22 cellular contexts compared by ENCODE assay signal in genomic region chr3:36475593-36475992, GRCh38.
"Had no signal": no experiment of that assay in that cellular context is flagged by ENCODE, and none has a peak within 500 bp of the region (broad histone marks: within the 10 kb centered on the region; RNA-seq: fewer than 3 reads in every experiment).

No MANE protein-coding gene starts in this region.

- H3K4me1 Mint-ChIP-seq: central memory CD8-positive, alpha-beta T cell; naive thymus-derived CD4-positive, alpha-beta T cell; stimulated activated naive CD8-positive, alpha-beta T cell treated with anti-CD3 and anti-CD28 coated beads, Interleukin-15, amount 100 ng/mL, for 72 hours had no signal

- H3K36me3 ChIP-seq: colonic mucosa, esophagus muscularis mucosa, prostate gland, spleen, suprapubic skin, transverse colon had no signal

- H3K27ac Mint-ChIP-seq: naive thymus-derived CD4-positive, alpha-beta T cell; nephron; stimulated activated naive CD8-positive, alpha-beta T cell treated with anti-CD3 and anti-CD28 coated beads, Interleukin-15, amount 100 ng/mL, for 72 hours had no signal

- ATAC-seq: left lobe of liver; naive thymus-derived CD4-positive, alpha-beta T cell; right cardiac atrium had no signal

- H3K4me3 ChIP-seq: colonic mucosa, esophagus muscularis mucosa, prostate gland, skin epidermis, spleen, suprapubic skin, transverse colon had no signal

- H3K4me1 ChIP-seq: colonic mucosa, prostate gland, spleen, suprapubic skin, transverse colon had no signal

- H3K27me3 Mint-ChIP-seq: central memory CD8-positive, alpha-beta T cell; stimulated activated naive CD8-positive, alpha-beta T cell treated with anti-CD3 and anti-CD28 coated beads, Interleukin-15, amount 100 ng/mL, for 72 hours had no signal

- H3K27ac ChIP-seq: colonic mucosa, esophagus muscularis mucosa, prostate gland, spleen, suprapubic skin, transverse colon had no signal

- H3K27me3 ChIP-seq: colonic mucosa, esophagus muscularis mucosa, spleen, suprapubic skin, transverse colon had no signal

- H3K9me3 ChIP-seq: colonic mucosa, prostate gland, transverse colon had no signal

- H3K4me3 Mint-ChIP-seq: central memory CD8-positive, alpha-beta T cell; naive thymus-derived CD4-positive, alpha-beta T cell; nephron; stimulated activated naive CD8-positive, alpha-beta T cell treated with anti-CD3 and anti-CD28 coated beads, Interleukin-15, amount 100 ng/mL, for 72 hours had no signal

- DNase-seq: colonic mucosa; dermis blood vessel endothelial cell; effector memory CD4-positive, alpha-beta T cell; hypothalamus; mammary epithelial cell; mesendoderm; midbrain; naive thymus-derived CD4-positive, alpha-beta T cell; nucleus accumbens; right cardiac atrium; spleen; stimulated activated CD4-positive, alpha-beta T cell treated with anti-CD3 and anti-CD28 coated beads, Interleukin-4, amount 100 ng/mL, for 4 hours; stimulated activated naive CD4-positive, alpha-beta T cell; stimulated activated naive CD8-positive, alpha-beta T cell treated with anti-CD3 and anti-CD28 coated beads, Interleukin-15, amount 100 ng/mL, for 72 hours; transverse colon had no signal

- H3K36me3 Mint-ChIP-seq: naive thymus-derived CD4-positive, alpha-beta T cell had no signal
